ENCODE assay signal across 14 cellular contexts in the genomic region with DNA sequence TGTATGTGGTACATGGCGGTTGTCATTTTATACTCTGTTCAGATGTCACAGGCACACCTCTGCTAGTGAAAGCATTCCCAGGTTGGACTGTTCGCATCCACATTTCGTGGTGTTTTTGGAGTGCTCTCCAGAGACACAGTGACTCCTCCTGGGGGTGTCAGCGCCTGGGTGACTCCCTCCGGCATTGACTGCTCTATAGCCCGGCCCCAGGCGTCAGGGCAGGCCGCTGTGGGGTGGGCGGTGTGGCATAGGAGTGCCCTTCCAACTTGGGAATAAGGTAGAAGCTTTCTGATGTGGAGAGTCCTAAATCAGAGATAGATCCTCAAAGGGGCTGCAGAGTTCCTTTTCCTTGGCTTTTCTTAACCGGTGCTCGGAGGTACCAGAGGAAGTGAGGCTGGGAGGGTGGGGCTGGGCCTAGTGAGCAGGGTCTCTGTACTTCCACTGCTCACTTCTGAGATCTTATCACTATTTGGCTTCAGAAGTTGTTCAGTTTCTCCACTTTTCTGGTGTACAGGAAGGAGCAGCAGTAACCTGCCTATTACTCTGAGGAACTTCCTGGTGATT. TPM values are rescaled to one million over a fixed set of nuclear protein-coding genes. Genes with fewer than 3 reads are reported as not detected.
DNase-seq lines count a peak whose midpoint lies in the region; ATAC-seq and TF ChIP-seq lines count a peak whose summit lies in the region.
"Had no signal": no experiment of that assay in that cellular context is flagged by ENCODE, and none has a peak within 500 bp of the region (broad histone marks: within the 10 kb centered on the region; RNA-seq: fewer than 3 reads in every experiment).

No MANE protein-coding gene starts in this region.

- peak overlapping the region; percentile 67 to 92 (median 85) for H3K4me2 ChIP-seq in BLaER1 treated with 17β-estradiol and CSF1 and Interleukin-3, amounts not matched to agents 10 nM and 100 nM
- H3K4me2 ChIP-seq in Loucy (ENCODE audit: low read depth, low read length, poor library complexity, severe bottlenecking), result peak overlapping the region; percentile 81

- 0 out of 22 replicates have a peak, but pooled peaks cover 0 to under 1% (median 0%) of the 10 kb centered on the region in 11 experiments for H3K36me3 ChIP-seq in BLaER1 treated with 17β-estradiol and CSF1 and Interleukin-3, amounts not matched to agents 10 nM and 100 nM
- H3K36me3 ChIP-seq in Loucy (ENCODE audit: insufficient read depth, low read length), result no peaks in the 10 kb centered on the region

- DNase-seq in erythroblast (lab: John Stamatoyannopoulos, UW) (peak; percentile 15 to 21), osteocyte (ENCODE audit: extremely low spot score, unreplicated experiment) (no peak), NCI-H128 (lab: John Stamatoyannopoulos, UW; ENCODE audit: unreplicated experiment) (no peak), DMS114 treated with DMSO at 0.1 percent for 48 hours (lab: John Stamatoyannopoulos, UW; ENCODE audit: unreplicated experiment) (no peak), hypothalamus (lab: John Stamatoyannopoulos, UW) (no peak)
- DNase-seq: activated CD4-positive, alpha-beta T cell treated with anti-CD3 and anti-CD28 coated beads, Interleukin-2, amount 50 U/mL, for 1 hour; activated naive CD4-positive, alpha-beta T cell treated with Interleukin-2 at 50 U/mL for 16 hours; mammary epithelial cell; retina had no signal

- no peak for TF ChIP-seq POLR2A in erythroblast (IDR thresholded peaks at IDR 0.05; ENCODE audit: low read length)

- peak overlapping the region; percentile 31 for H3K27ac Mint-ChIP-seq in osteocyte (ENCODE audit: unreplicated experiment)

- H3K27ac ChIP-seq in BLaER1 treated with 17β-estradiol and CSF1 and Interleukin-3, amounts not matched to agents 10 nM and 100 nM, result peak overlapping the region; percentile 25 to 67 (median 57); a peak in 19 of 22 replicates
- H3K27ac ChIP-seq: HL-60 had no signal

- no peak overlapping the region for H3K4me3 Mint-ChIP-seq in osteocyte (ENCODE audit: unreplicated experiment)

- H3K9me2 ChIP-seq in Loucy (replicated peaks; ENCODE audit: low read depth, low read length), result no peaks in the 10 kb centered on the region

- no peaks in the 10 kb centered on the region for H3K27me3 Mint-ChIP-seq in osteocyte (ENCODE audit: unreplicated experiment)

- TF ChIP-seq CTCF in Loucy (conservative IDR thresholded peaks at IDR 0.05; ENCODE audit: low read length) (no peak), osteocyte (IDR thresholded peaks at IDR 0.05) (no peak)

- peak overlapping the region in 1 of 10 experiments; percentile 3; a peak in 1 of 20 replicates for H3K4me3 ChIP-seq in BLaER1 treated with 17β-estradiol and CSF1 and Interleukin-3, amounts not matched to agents 10 nM and 100 nM
- H3K4me3 ChIP-seq in Loucy (ENCODE audit: low read length, poor library complexity, severe bottlenecking), result peak overlapping the region; percentile 57
- H3K4me3 ChIP-seq: SK-N-MC had no signal

- H4K20me1 ChIP-seq in BLaER1 treated with 17β-estradiol and CSF1 and Interleukin-3, amounts not matched to agents 10 nM and 100 nM, result peaks cover 53 to 99% (median 87%) of the 10 kb centered on the region in 11 experiments
- H4K20me1 ChIP-seq in Loucy (ENCODE audit: insufficient read depth, low read length, poor library complexity, severe bottlenecking), result peaks cover 69% of the 10 kb centered on the region

- no peaks in the 10 kb centered on the region for H3K36me3 Mint-ChIP-seq in osteocyte (ENCODE audit: unreplicated experiment)

- no peaks in the 10 kb centered on the region for H3K27me3 ChIP-seq in BLaER1 treated with 17β-estradiol and CSF1 and Interleukin-3, amounts not matched to agents 10 nM and 100 nM
- no peaks in the 10 kb centered on the region for H3K27me3 ChIP-seq in Loucy (ENCODE audit: insufficient read depth, low read length, poor library complexity, severe bottlenecking)

- no peaks in the 10 kb centered on the region for H3K9me3 Mint-ChIP-seq in osteocyte (ENCODE audit: unreplicated experiment)

- H3K79me2 ChIP-seq in Loucy (ENCODE audit: insufficient read depth, low read length), result peaks cover 100% of the 10 kb centered on the region

- peaks cover 22% of the 10 kb centered on the region for H3K4me1 Mint-ChIP-seq in osteocyte (ENCODE audit: unreplicated experiment)

- ATAC-seq in HG02623 (IDR thresholded peaks at IDR 0.05; ENCODE audit: unreplicated experiment), result no peak

- peak overlapping the region in 10 of 11 experiments; percentile 15 to 59 (median 48); a peak in 17 of 22 replicates for H3K9ac ChIP-seq in BLaER1 treated with 17β-estradiol and CSF1 and Interleukin-3, amounts not matched to agents 10 nM and 100 nM
- peak overlapping the region; percentile 47 for H3K9ac ChIP-seq in Loucy (ENCODE audit: low read depth, low read length, poor library complexity, severe bottlenecking)

- peaks cover 64 to 79% (median 68%) of the 10 kb centered on the region in 10 experiments for H3K4me1 ChIP-seq in BLaER1 treated with 17β-estradiol and CSF1 and Interleukin-3, amounts not matched to agents 10 nM and 100 nM
- H3K4me1 ChIP-seq in Loucy (ENCODE audit: insufficient read depth, low read length, poor library complexity, severe bottlenecking), result peaks cover 58% of the 10 kb centered on the region

- no peak overlapping the region for H2AFZ ChIP-seq in Loucy (ENCODE audit: low read length)

- peaks cover 4% of the 10 kb centered on the region; the same call in 1 of the 2 replicates for H3F3A ChIP-seq in Loucy (ENCODE audit: low read depth)

- H3K9me3 ChIP-seq in BLaER1 treated with 17β-estradiol and CSF1 and Interleukin-3, amounts not matched to agents 10 nM and 100 nM (replicated peaks in 1 of 11), result no peaks in the 10 kb centered on the region
- H3K9me3 ChIP-seq in Loucy (ENCODE audit: insufficient read depth, low read depth, low read length), result no peaks in the 10 kb centered on the region

RNA-seq across cellular contexts. Expression of gene CCNY, which starts 32.3 kb away (rescaled TPM):
- 72.0 and 76.4 TPM in 2 replicates for total RNA-seq in osteocyte

Comparison
In these comparisons a context has a peak if more than half of its experiments do, and no peak if none do; other contexts are left out.
1. DNase-seq: peak in erythroblast (2 of 2); none in osteocyte (single experiment), NCI-H128 (single experiment), DMS114 treated with DMSO at 0.1 percent for 48 hours (single experiment) and hypothalamus (0 of 51).